ENCODE assay signal across 8 cellular contexts in genomic region chr9:41356588-41357349, GRCh38.
DNase-seq lines count a peak whose midpoint lies in the region; ATAC-seq, FAIRE-seq and TF ChIP-seq lines count a peak whose summit lies in the region.
"Not testable (repeated sequence)": the region's sequence is repeated elsewhere in the genome, so short reads cannot be mapped to it uniquely, and the experiment has no call there.

No MANE protein-coding gene starts in this region.

- POLR2A ChIA-PET in activated CD8-positive, alpha-beta T cell treated with anti-CD3 and anti-CD28 coated beads, Interleukin-2, amount 10 ng/mL, durations not matched to agents 7 days and 5 days (lab: Charles Lee) = not testable (repeated sequence)

- CTCF ChIA-PET in activated CD8-positive, alpha-beta T cell treated with anti-CD3 and anti-CD28 coated beads, Interleukin-2, amount 10 ng/mL, durations not matched to agents 7 days and 5 days (lab: Charles Lee) = not testable (repeated sequence)

- not testable (repeated sequence) for TF ChIP-seq CTCF in CD14-positive monocyte (IDR thresholded peaks at IDR 0.05); OCI-LY1 (IDR thresholded peaks at IDR 0.05; ENCODE audit: low read length); pancreas (IDR thresholded peaks at IDR 0.05)

- H2AFZ ChIP-seq in OCI-LY1 (ENCODE audit: low read length) = not testable (repeated sequence)

- not testable (repeated sequence) for H3K9me3 ChIP-seq in OCI-LY1 (ENCODE audit: low read length); pancreas

- peak overlapping the region; percentile 77; the same call in 1 of the 2 replicates for H3K9ac ChIP-seq in OCI-LY1 (ENCODE audit: low read length)

- peaks cover 12% of the 10 kb centered on the region for H3K4me1 Mint-ChIP-seq in CD14-positive monocyte
- peaks cover 15% of the 10 kb centered on the region for H3K4me1 Mint-ChIP-seq in activated CD8-positive, alpha-beta T cell treated with anti-CD3 and anti-CD28 coated beads, Interleukin-2, amount 10 ng/mL, durations not matched to agents 7 days and 5 days (ENCODE audit: low read depth)

- peaks cover 0 to 12% (median 1%) of the 10 kb centered on the region in 3 donors for H3K27me3 Mint-ChIP-seq in CD14-positive monocyte (ENCODE audit: low read depth in 3 of 3)
- H3K27me3 Mint-ChIP-seq in activated CD8-positive, alpha-beta T cell treated with anti-CD3 and anti-CD28 coated beads, Interleukin-2, amount 10 ng/mL, durations not matched to agents 7 days and 5 days (ENCODE audit: low read depth) = not testable (repeated sequence)

- ATAC-seq in GM21786 (IDR thresholded peaks at IDR 0.05; ENCODE audit: unreplicated experiment) (peak; percentile 52), pancreas (peak in 3 of 4 donors; percentile 38 to 57 (median 53))
- ATAC-seq in activated CD8-positive, alpha-beta T cell treated with anti-CD3 and anti-CD28 coated beads, Interleukin-2, amount 10 ng/mL, durations not matched to agents 7 days and 5 days = peak; percentile 78

- H3K9me3 Mint-ChIP-seq in CD14-positive monocyte = peaks cover 7 to 15% (median 10%) of the 10 kb centered on the region in 7 donors
- not testable (repeated sequence) for H3K9me3 Mint-ChIP-seq in activated CD8-positive, alpha-beta T cell treated with anti-CD3 and anti-CD28 coated beads, Interleukin-2, amount 10 ng/mL, durations not matched to agents 7 days and 5 days (ENCODE audit: insufficient read depth)

- peak overlapping the region in 1 of 2 donors; percentile 64 for H3K4me3 Mint-ChIP-seq in CD14-positive monocyte
- H3K4me3 Mint-ChIP-seq in activated CD8-positive, alpha-beta T cell treated with anti-CD3 and anti-CD28 coated beads, Interleukin-2, amount 10 ng/mL, durations not matched to agents 7 days and 5 days = peak overlapping the region; percentile 61

- not testable (repeated sequence) for H3K36me3 ChIP-seq in OCI-LY1 (ENCODE audit: insufficient read depth, low read length); pancreas

- H3K4me1 ChIP-seq in OCI-LY1 (ENCODE audit: insufficient read depth, low read length, severe bottlenecking) = peaks cover 18% of the 10 kb centered on the region
- not testable (repeated sequence) for H3K4me1 ChIP-seq in pancreas

- peak overlapping the region; percentile 91 for H3K27ac ChIP-seq in OCI-LY1 (ENCODE audit: low read depth, low read length, poor library complexity, severe bottlenecking)
- H3K27ac ChIP-seq in pancreas = peak overlapping the region in 2 of 4 donors; percentile 58 to 62

- not testable (repeated sequence) for H3K27me3 ChIP-seq in OCI-LY1 (ENCODE audit: insufficient read depth, low read length); pancreas

- not testable (repeated sequence) for H3K36me3 Mint-ChIP-seq in CD14-positive monocyte; activated CD8-positive, alpha-beta T cell treated with anti-CD3 and anti-CD28 coated beads, Interleukin-2, amount 10 ng/mL, durations not matched to agents 7 days and 5 days (ENCODE audit: low read depth)

- H3K4me3 ChIP-seq in OCI-LY1 (ENCODE audit: low read depth, low read length, poor library complexity, severe bottlenecking) (peak overlapping the region; percentile 75), pancreas (peak overlapping the region in 1 of 4 donors; percentile 37)

- H3K79me2 ChIP-seq in OCI-LY1 (ENCODE audit: insufficient read depth, low read length) = not testable (repeated sequence)

- intact Hi-C loops in CD14-positive monocyte (cut with micrococcal nuclease); head of caudate nucleus (cut with DNase I); pancreas (cut with DNase I): not testable (repeated sequence)

- H3K4me2 ChIP-seq in OCI-LY1 (ENCODE audit: low read length) = peak overlapping the region; percentile 64

- not testable (repeated sequence) for FAIRE-seq in pancreas (lab: Jason Lieb, UNC)

- H4K20me1 ChIP-seq in OCI-LY1 (ENCODE audit: insufficient read depth, low read length) = not testable (repeated sequence)

- DNase-seq in CD14-positive monocyte (ENCODE audit: low spot score) (peak; percentile 75), astrocyte of the hippocampus (ENCODE audit: low read depth, low spot score) (peak; percentile 64), head of caudate nucleus (peak; percentile 25 to 92 (median 81)), pancreas (peak; percentile 81 to 93 (median 86))
- DNase-seq in activated CD8-positive, alpha-beta T cell treated with anti-CD3 and anti-CD28 coated beads, Interleukin-2, amount 10 ng/mL, durations not matched to agents 7 days and 5 days = peak; percentile 93
- peak; percentile 79 to 86 for DNase-seq in stimulated activated CD8-positive, alpha-beta memory T cell treated with anti-CD3 and anti-CD28 coated beads, Interleukin-15, amount 100 ng/mL, for 48 hours (ENCODE audit: low read depth in 2 of 2)

- H3K27ac Mint-ChIP-seq in CD14-positive monocyte = not testable (repeated sequence)
- peak overlapping the region; percentile 77 for H3K27ac Mint-ChIP-seq in activated CD8-positive, alpha-beta T cell treated with anti-CD3 and anti-CD28 coated beads, Interleukin-2, amount 10 ng/mL, durations not matched to agents 7 days and 5 days

- H3F3A ChIP-seq in OCI-LY1 (ENCODE audit: insufficient read depth, low read length) = not testable (repeated sequence)

- WGBS in pancreas, 2 donors = 0 to 13% methylated on average over 10 to 17 of the region's 42 CpGs

- not testable (repeated sequence) for H3K9me2 ChIP-seq in OCI-LY1 (ENCODE audit: low read depth, low read length)
